1 cellular context compared by ENCODE assay signal in genomic region chr6:166344240-166344639, GRCh38.
TF ChIP-seq lines count a peak whose summit lies in the region.

No MANE protein-coding gene starts in this region.

TF ChIP-seq in HepG2, 621 proteins besides CTCF, POLR2A, EP300 and RAD21:
- TF ChIP-seq TFAP4 (IDR thresholded peaks at IDR 0.05; ENCODE audit: borderline replicate concordance, low read depth) (no peak), ZSCAN31 (CRISPR knock-in tag; IDR thresholded peaks at IDR 0.05; ENCODE audit: low read depth) (no peak), REST (IDR thresholded peaks at IDR 0.05; ENCODE audit: borderline replicate concordance in 1 of 2, low read depth in 1 of 2, low read length in 2 of 2) (no peak), ZNF691 (CRISPR knock-in tag; IDR thresholded peaks at IDR 0.05; ENCODE audit: borderline replicate concordance, low read depth) (no peak), CEBPZ (IDR thresholded peaks at IDR 0.05; ENCODE audit: low read length) (no peak), ZBTB33 (CRISPR knock-in tag; IDR thresholded peaks at IDR 0.05) (0 out of 2 replicates have a peak, but pooled peaks have one; percentile 59), ZNF580 (CRISPR knock-in tag; IDR thresholded peaks at IDR 0.05; ENCODE audit: borderline replicate concordance, low read depth) (no peak), ZNF703 (CRISPR knock-in tag; IDR thresholded peaks at IDR 0.05; ENCODE audit: borderline replicate concordance) (0 out of 2 replicates have a peak, but pooled peaks have one; percentile 28)
TF ChIP-seq in HepG2: peak in this region for 2.
